8 cellular contexts compared by ENCODE assay signal in the genomic region with DNA sequence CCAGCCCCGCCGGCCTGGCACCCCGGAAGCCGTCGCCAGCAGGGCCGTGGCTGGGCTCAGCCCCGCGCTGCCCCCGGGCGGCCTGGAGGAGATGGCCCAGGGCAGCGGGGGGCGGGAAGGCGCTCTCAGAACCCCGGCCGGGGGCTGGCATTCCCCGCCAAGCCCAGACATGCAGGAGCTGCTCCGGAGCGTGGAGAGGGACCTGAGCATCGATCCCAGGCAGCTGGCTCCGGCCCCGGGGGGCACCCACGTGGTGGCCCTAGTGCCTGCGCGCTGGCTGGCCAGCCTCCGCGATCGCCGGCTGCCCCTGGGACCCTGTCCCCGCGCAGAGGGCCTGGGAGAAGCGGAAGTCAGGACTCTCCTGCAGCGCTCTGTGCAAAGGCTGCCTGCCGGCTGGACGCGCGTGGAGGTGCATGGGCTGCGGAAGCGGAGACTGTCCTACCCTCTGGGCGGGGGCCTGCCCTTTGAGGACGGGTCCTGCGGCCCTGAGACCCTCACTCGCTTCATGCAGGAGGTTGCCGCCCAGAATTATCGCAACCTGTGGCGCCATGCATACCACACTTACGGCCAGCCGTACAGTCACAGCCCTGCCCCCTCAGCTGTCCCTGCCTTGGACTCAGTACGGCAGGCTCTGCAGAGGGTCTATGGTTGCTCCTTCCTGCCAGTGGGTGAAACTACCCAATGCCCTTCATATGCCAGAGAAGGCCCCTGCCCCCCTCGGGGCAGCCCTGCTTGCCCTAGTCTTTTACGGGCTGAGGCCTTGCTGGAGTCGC. TPM values are rescaled to one million over a fixed set of nuclear protein-coding genes. Genes with fewer than 3 reads are reported as not detected.
A peak's percentile ranks its signal among the peaks of the same experiment; 100 is the strongest.
DNase-seq lines count a peak whose midpoint lies in the region; ATAC-seq, FAIRE-seq and TF ChIP-seq lines count a peak whose summit lies in the region.

No MANE protein-coding gene starts in this region.

- H3K4me1 ChIP-seq in A549 (peaks cover 17% of the 10 kb centered on the region), HUES48 (ENCODE audit: control insufficient read depth, insufficient read depth, low read length) (0 out of 2 replicates have a peak, but pooled peaks cover 3% of the 10 kb centered on the region)

- no peak for TF ChIP-seq POLR2A in A549 (IDR thresholded peaks at IDR 0.05; ENCODE audit: low read length)

- peaks cover 27% of the 10 kb centered on the region for H3K4me1 Mint-ChIP-seq in activated naive CD8-positive, alpha-beta T cell treated with anti-CD3 and anti-CD28 coated beads for 36 hours

- H3K9me3 ChIP-seq in A549 (no peaks in the 10 kb centered on the region), HUES48 (ENCODE audit: control insufficient read depth, insufficient read depth, low read length) (no peaks in the 10 kb centered on the region)

- FAIRE-seq in A549 (lab: Jason Lieb, UNC) = no peak

- H3K27ac ChIP-seq in A549 (peak overlapping the region; percentile 93 to 95), HUES48 (ENCODE audit: low read depth, low read length) (no peak overlapping the region), skin epidermis (peak overlapping the region; percentile 75 to 98 (median 90))

- H3K9ac ChIP-seq in HUES48 (ENCODE audit: low read depth, low read length) = peak overlapping the region; percentile 4; the same call in 1 of the 2 replicates

- no peak for TF ChIP-seq EP300 in A549 (IDR thresholded peaks at IDR 0.05)

- no peaks in the 10 kb centered on the region for H3K36me3 ChIP-seq in HUES48 (ENCODE audit: control insufficient read depth, insufficient read depth, low read length)

- H3K4me3 ChIP-seq in A549 (peak overlapping the region; percentile 81), HUES48 (ENCODE audit: low read depth, low read length) (peak overlapping the region; percentile 60), iPS-11a (ENCODE audit: low read depth, low read length) (peak overlapping the region; percentile 43), skin epidermis (peak overlapping the region; percentile 48 to 94 (median 62))

- TF ChIP-seq CTCF in A549 (IDR thresholded peaks at IDR 0.05) = peak; percentile 21; the same call in 1 of the 3 replicates

- no peak for DNase-seq in A549 (ENCODE audit: low read depth in 1 of 2, low spot score in 1 of 2)
- peak; percentile 20 for DNase-seq in activated naive CD8-positive, alpha-beta T cell treated with anti-CD3 and anti-CD28 coated beads for 36 hours
- DNase-seq in stimulated activated CD4-positive, alpha-beta T cell treated with anti-CD3 and anti-CD28 coated beads, Interleukin-4, amount 100 ng/mL, for 1 hour = no peak

- no peaks in the 10 kb centered on the region for H3K27me3 ChIP-seq in HUES48 (ENCODE audit: control insufficient read depth, insufficient read depth, low read length)

- H3K27ac Mint-ChIP-seq in activated naive CD8-positive, alpha-beta T cell treated with anti-CD3 and anti-CD28 coated beads for 36 hours = peak overlapping the region; percentile 65

- TF ChIP-seq RAD21 in A549 (conservative IDR thresholded peaks at IDR 0.05 in 1 of 2, IDR thresholded peaks at IDR 0.05 in 1 of 2) = no peak

- CTCF ChIA-PET in A549 (lab: Yijun Ruan, JAX) = interaction anchor here (0.8 to 23.8 kb wide), 6 partner anchors 8 to 140 kb away, joined by 3 to 591 read pairs (median 4); partner anchors contain the start of genes RILP and SERPINF1

- ATAC-seq in A549 (peak; percentile 70 to 76), GM19023 (IDR thresholded peaks at IDR 0.05; ENCODE audit: unreplicated experiment) (peak; percentile 32), GM21576 (IDR thresholded peaks at IDR 0.05; ENCODE audit: unreplicated experiment) (no peak)

- H3K9me3 Mint-ChIP-seq in activated naive CD8-positive, alpha-beta T cell treated with anti-CD3 and anti-CD28 coated beads for 36 hours = no peaks in the 10 kb centered on the region

- H3K4me3 Mint-ChIP-seq in activated naive CD8-positive, alpha-beta T cell treated with anti-CD3 and anti-CD28 coated beads for 36 hours = peak overlapping the region; percentile 78

- H3K27me3 Mint-ChIP-seq in activated naive CD8-positive, alpha-beta T cell treated with anti-CD3 and anti-CD28 coated beads for 36 hours = no peaks in the 10 kb centered on the region

- 56% methylated on average over 27 of the region's 51 CpGs for WGBS in A549 (ENCODE audit: missing lambda C conversion rate)

- H3K36me3 Mint-ChIP-seq in activated naive CD8-positive, alpha-beta T cell treated with anti-CD3 and anti-CD28 coated beads for 36 hours = peaks cover 5% of the 10 kb centered on the region

- POLR2A ChIA-PET in A549 (lab: Yijun Ruan, JAX) = interaction anchor here (1.0 to 2.2 kb wide), 7 partner anchors 9 to 104 kb away, joined by 3 to 7 read pairs (median 4); partner anchors contain the start of gene SMYD4

- H3K4me2 ChIP-seq in A549 = peak overlapping the region; percentile 97

TF ChIP-seq in A549, 52 proteins besides CTCF, POLR2A, EP300 and RAD21:
- TF ChIP-seq RNF2 (IDR thresholded peaks at IDR 0.05; ENCODE audit: borderline replicate concordance, low read depth) (peak; percentile 83; the same call in 1 of the 2 replicates), PHF8 (IDR thresholded peaks at IDR 0.05; ENCODE audit: borderline replicate concordance, low read depth) (0 out of 2 replicates have a peak, but pooled peaks have one; percentile 3), KDM5A (IDR thresholded peaks at IDR 0.05) (peak; percentile 36; the same call in 1 of the 2 replicates), USF2 (IDR thresholded peaks at IDR 0.05) (peak; percentile 37; the same call in 1 of the 2 replicates), CBX2 (IDR thresholded peaks at IDR 0.05; ENCODE audit: borderline replicate concordance, low read depth) (no peak), JUN (IDR thresholded peaks at IDR 0.05) (peak in 1 of 2 experiments; percentile 48; a peak in 1 of 5 replicates), TFCP2L1 (CRISPR knock-in tag; IDR thresholded peaks at IDR 0.05) (0 out of 2 replicates have a peak, but pooled peaks have one; percentile 35), SREBF2 (IDR thresholded peaks at IDR 0.05) (no peak)

RNA-seq across cellular contexts. Expression of gene WDR81, which starts 0.6 kb away (rescaled TPM):
- 4.6 and 4.9 TPM in 2 replicates for polyA plus RNA-seq in A549 (2011; rRNA removed)
- polyA plus RNA-seq in A549 (2012; cell fraction: cytosol; rRNA removed) = 14.4 and 20.1 TPM in 2 replicates
- 71.8 and 82.1 TPM in 2 replicates for polyA plus RNA-seq in A549 (2012; cell fraction: nucleus; rRNA removed)
- 22.6 to 26.8 TPM (median 25.5 TPM) in 3 replicates for polyA plus RNA-seq in A549 (2017; fragmentation: RNase III; extraction: RNeasy Plus Mini Kit Qiagen cat#74134 plus additional on column Dnase treatment)
- 8.8 and 11.0 TPM in 2 replicates for polyA minus RNA-seq in A549 (2011; rRNA and poly(A)+ RNA removed)
- 10 to 100 TPM; 15.2 to 15.5 TPM for total RNA-seq in activated naive CD8-positive, alpha-beta T cell treated with anti-CD3 and anti-CD28 coated beads for 36 hours

RNA-seq across cellular contexts. Expression of gene TLCD2, which starts 14.9 kb away (rescaled TPM):
- polyA plus RNA-seq in A549 (2011; rRNA removed) (3.4 and 4.5 TPM in 2 replicates), A549 (2017; fragmentation: RNase III; extraction: RNeasy Plus Mini Kit Qiagen cat#74134 plus additional on column Dnase treatment) (3.1 to 3.8 TPM (median 3.5 TPM) in 3 replicates)
- polyA plus RNA-seq in A549 (2012; cell fraction: cytosol; rRNA removed) = 0.70 and 0.96 TPM in 2 replicates
- 0.71 and 0.89 TPM in 2 replicates for polyA plus RNA-seq in A549 (2012; cell fraction: nucleus; rRNA removed)
- polyA minus RNA-seq in A549 (2011; rRNA and poly(A)+ RNA removed) = 3.7 and 4.3 TPM in 2 replicates
- total RNA-seq in activated naive CD8-positive, alpha-beta T cell treated with anti-CD3 and anti-CD28 coated beads for 36 hours = under 1 TPM; 0.04 to 0.06 TPM

RNA-seq across cellular contexts. Expression of gene SERPINF2, which starts 17.6 kb away (rescaled TPM):
- polyA plus RNA-seq in A549 (2011; rRNA removed) = 2.1 and 2.7 TPM in 2 replicates
- 2.8 and 3.6 TPM in 2 replicates for polyA plus RNA-seq in A549 (2012; cell fraction: cytosol; rRNA removed)
- polyA plus RNA-seq in A549 (2012; cell fraction: nucleus; rRNA removed) = 3.9 and 4.4 TPM in 2 replicates
- polyA plus RNA-seq in A549 (2017; fragmentation: RNase III; extraction: RNeasy Plus Mini Kit Qiagen cat#74134 plus additional on column Dnase treatment) = 2.4 to 2.9 TPM (median 2.7 TPM) in 3 replicates
- 1.9 and 2.3 TPM in 2 replicates for polyA minus RNA-seq in A549 (2011; rRNA and poly(A)+ RNA removed)
- total RNA-seq in activated naive CD8-positive, alpha-beta T cell treated with anti-CD3 and anti-CD28 coated beads for 36 hours = under 1 TPM; 0.08 to 0.12 TPM

RNA-seq across cellular contexts. Expression of gene SERPINF1, which starts 36.8 kb away (rescaled TPM):
- polyA plus RNA-seq in A549 (2011; rRNA removed) = 11.5 and 13.7 TPM in 2 replicates
- polyA plus RNA-seq in A549 (2012; cell fraction: cytosol; rRNA removed) = 4.7 and 7.2 TPM in 2 replicates
- polyA plus RNA-seq in A549 (2012; cell fraction: nucleus; rRNA removed) = 8.7 and 12.9 TPM in 2 replicates
- 2.3 to 3.4 TPM (median 3.0 TPM) in 3 replicates for polyA plus RNA-seq in A549 (2017; fragmentation: RNase III; extraction: RNeasy Plus Mini Kit Qiagen cat#74134 plus additional on column Dnase treatment)
- polyA minus RNA-seq in A549 (2011; rRNA and poly(A)+ RNA removed) = 8.2 and 8.7 TPM in 2 replicates
- 1 to 10 TPM; 1.8 to 4.4 TPM for total RNA-seq in activated naive CD8-positive, alpha-beta T cell treated with anti-CD3 and anti-CD28 coated beads for 36 hours

RNA-seq across cellular contexts. Expression of gene PRPF8, which starts 40.4 kb away (rescaled TPM):
- polyA plus RNA-seq in A549 (2011; rRNA removed) (263 and 374 TPM in 2 replicates), A549 (2017; fragmentation: RNase III; extraction: RNeasy Plus Mini Kit Qiagen cat#74134 plus additional on column Dnase treatment) (228 to 250 TPM (median 234 TPM) in 3 replicates)
- 225 and 261 TPM in 2 replicates for polyA plus RNA-seq in A549 (2012; cell fraction: cytosol; rRNA removed)
- 743 and 891 TPM in 2 replicates for polyA plus RNA-seq in A549 (2012; cell fraction: nucleus; rRNA removed)
- polyA minus RNA-seq in A549 (2011; rRNA and poly(A)+ RNA removed) = 1,065 and 1,094 TPM in 2 replicates
- total RNA-seq in activated naive CD8-positive, alpha-beta T cell treated with anti-CD3 and anti-CD28 coated beads for 36 hours = 100 to 1,000 TPM; 418 to 428 TPM
